ENCODE assay signal across 22 cellular contexts in genomic region chr6:124868476-124868875, GRCh38.
DNase-seq lines count a peak whose midpoint lies in the region; ATAC-seq, FAIRE-seq and TF ChIP-seq lines count a peak whose summit lies in the region.
"Had no signal": no experiment of that assay in that cellular context is flagged by ENCODE, and none has a peak within 500 bp of the region (broad histone marks: within the 10 kb centered on the region; RNA-seq: fewer than 3 reads in every experiment).

No MANE protein-coding gene starts in this region.

- POLR2A ChIA-PET in PC-3 (lab: Charles Lee; ENCODE audit: unreplicated experiment) = no interaction called here

- H3K9ac ChIP-seq in PC-3 (ENCODE audit: low read length) = no peak overlapping the region
- H3K9ac ChIP-seq in keratinocyte (ENCODE audit: control insufficient read depth, extremely low read depth, insufficient read depth, low read length) = no peak overlapping the region
- H3K9ac ChIP-seq: BLaER1 had no signal

- H3K4me1 Mint-ChIP-seq in chondrocyte (ENCODE audit: low read depth) = peaks cover 57% of the 10 kb centered on the region

- BruUV-seq in PC-3 (replicated peaks; lab: Mats Ljungman, UMichigan) = no TSS peak

- peak; percentile 24; the same call in 1 of the 2 replicates for ATAC-seq in PC-3
- ATAC-seq: Panc1 had no signal

- peak overlapping the region; percentile 30 for H3K27ac Mint-ChIP-seq in chondrocyte (ENCODE audit: unreplicated experiment)
- H3K27ac Mint-ChIP-seq: CD4-positive, alpha-beta T cell had no signal

- H3K36me3 ChIP-seq in PC-3 (ENCODE audit: low read depth, low read length) = no peaks in the 10 kb centered on the region
- H3K36me3 ChIP-seq in keratinocyte (ENCODE audit: control insufficient read depth in 2 of 2, extremely low read depth in 1 of 2, insufficient read depth in 2 of 2, low read length in 2 of 2) = no peaks in the 10 kb centered on the region
- H3K36me3 ChIP-seq: BLaER1 had no signal

- TF ChIP-seq CTCF in PC-3 (conservative IDR thresholded peaks at IDR 0.05; ENCODE audit: low read depth, low read length) (no peak), chondrocyte (IDR thresholded peaks at IDR 0.05) (no peak), keratinocyte (optimal IDR thresholded peaks at IDR 0.05 in 1 of 3, IDR thresholded peaks at IDR 0.05 in 1 of 3, conservative IDR thresholded peaks at IDR 0.05 in 1 of 3; ENCODE audit: extremely low read depth in 1 of 3, insufficient read depth in 2 of 3, low read length in 3 of 3) (no peak), lower leg skin (IDR thresholded peaks at IDR 0.05) (no peak)

- no peaks in the 10 kb centered on the region for H3K9me3 Mint-ChIP-seq in chondrocyte (ENCODE audit: low read depth)
- H3K9me3 Mint-ChIP-seq: CD4-positive, alpha-beta T cell had no signal

- dilution Hi-C loops in keratinocyte (cut with MboI; ENCODE audit: extremely low pct_ligation_motif_present, low sequenced_read_pairs) = no loop called here

- H3K9me3 ChIP-seq in PC-3 (ENCODE audit: low read length) (no peaks in the 10 kb centered on the region), keratinocyte (ENCODE audit: control insufficient read depth, low read depth, low read length) (no peaks in the 10 kb centered on the region)
- H3K9me3 ChIP-seq: BLaER1 had no signal

- no peak overlapping the region for H3K4me3 Mint-ChIP-seq in chondrocyte (ENCODE audit: unreplicated experiment)
- H3K4me3 Mint-ChIP-seq: CD4-positive, alpha-beta T cell had no signal

- DNase-seq in ELR (ENCODE audit: low read depth) (peak; percentile 40), PC-3 (peak; percentile 17), chondrocyte (ENCODE audit: low spot score) (no peak), keratinocyte (ENCODE audit: low read depth, low spot score) (no peak), NCI-H345 treated with DMSO at 0.1 percent for 48 hours (lab: John Stamatoyannopoulos, UW; ENCODE audit: unreplicated experiment) (no peak), NCI-H2081 treated with DMSO at 0.1 percent for 48 hours (lab: John Stamatoyannopoulos, UW) (no peak), lower leg skin (ENCODE audit: low spot score in 2 of 2) (no peak)
- DNase-seq in effector CD4-positive, alpha-beta T cell = no peak
- DNase-seq: CD4-positive, alpha-beta T cell; COR-L47; DMS53; GF-D8; Karpas-422; NCI-H2029; NCI-H526 treated with DMSO at 0.1 percent for 48 hours; SHP77 treated with DMSO at 0.1 percent for 48 hours had no signal

- WGBS in lower leg skin, 2 donors = 15 to 25% methylated on average over 1 of the region's 1 CpG

- no peaks in the 10 kb centered on the region for H3K36me3 Mint-ChIP-seq in chondrocyte (ENCODE audit: low read depth)

- H3F3A ChIP-seq in PC-3 (ENCODE audit: low read length, unreplicated experiment) = no peaks in the 10 kb centered on the region

- no peaks in the 10 kb centered on the region for H3K9me1 ChIP-seq in keratinocyte (ENCODE audit: control insufficient read depth, extremely low read depth, insufficient read depth, low read length)

- H3K79me2 ChIP-seq in PC-3 (ENCODE audit: low read length) (no peaks in the 10 kb centered on the region), keratinocyte (ENCODE audit: control insufficient read depth, insufficient read depth, low read length) (no peaks in the 10 kb centered on the region)

- intact Hi-C loops in PC-3 (cut with micrococcal nuclease) (no loop called here), lower leg skin (cut with DNase I; ENCODE audit: low total_unique reads) (loop anchor here (5.0 kb wide), 1 partner anchor 244 kb away; no protein-coding TSS in a partner anchor)

- H3K27ac ChIP-seq in PC-3 (ENCODE audit: low read length) = no peak overlapping the region
- no peak overlapping the region for H3K27ac ChIP-seq in keratinocyte (ENCODE audit: control insufficient read depth, insufficient read depth, low read length)
- H3K27ac ChIP-seq: BLaER1, HL-60, RWPE1 had no signal

- H3K27me3 Mint-ChIP-seq in chondrocyte (ENCODE audit: low read depth) = no peaks in the 10 kb centered on the region

- H3K4me3 ChIP-seq in PC-3 (ENCODE audit: low read length) = no peak overlapping the region
- H3K4me3 ChIP-seq in keratinocyte (ENCODE audit: control insufficient read depth in 2 of 3, extremely low read depth in 1 of 3, insufficient read depth in 2 of 3, low read depth in 1 of 3, low read length in 3 of 3) = no peak overlapping the region
- H3K4me3 ChIP-seq in lower leg skin (ENCODE audit: low read depth, poor library complexity, severe bottlenecking) = no peak overlapping the region
- H3K4me3 ChIP-seq: BLaER1 had no signal

- H3K9me2 ChIP-seq in PC-3 (replicated peaks; ENCODE audit: low read length) = no peaks in the 10 kb centered on the region

- H3K4me2 ChIP-seq in PC-3 (ENCODE audit: low read length) (no peak overlapping the region), keratinocyte (ENCODE audit: control insufficient read depth, extremely low read depth, insufficient read depth, low read depth, low read length) (peak overlapping the region; percentile 12)
- H3K4me2 ChIP-seq: BLaER1 had no signal

- TF ChIP-seq POLR2A in lower leg skin (IDR thresholded peaks at IDR 0.05) = no peak

- H3K4me1 ChIP-seq in PC-3 (ENCODE audit: insufficient read depth, low read length) (no peaks in the 10 kb centered on the region), keratinocyte (ENCODE audit: control insufficient read depth, extremely low read depth, insufficient read depth, low read length) (peaks cover 9% of the 10 kb centered on the region)

- FAIRE-seq in keratinocyte (lab: Jason Lieb, UNC) = peak; percentile 61
- FAIRE-seq: A204.1, GM12891 had no signal

- H3K27me3 ChIP-seq in PC-3 (ENCODE audit: low read length) (no peaks in the 10 kb centered on the region), keratinocyte (ENCODE audit: control insufficient read depth, extremely low read depth, insufficient read depth, low read length) (no peaks in the 10 kb centered on the region)
- H3K27me3 ChIP-seq: BLaER1 had no signal

- H2AFZ ChIP-seq in PC-3 (ENCODE audit: low read length) (no peak overlapping the region), keratinocyte (ENCODE audit: control insufficient read depth, low read length) (no peak overlapping the region)

- H4K20me1 ChIP-seq in PC-3 (ENCODE audit: low read length) = no peaks in the 10 kb centered on the region
- no peaks in the 10 kb centered on the region for H4K20me1 ChIP-seq in keratinocyte (ENCODE audit: control insufficient read depth, extremely low read depth, insufficient read depth, low read length)
- H4K20me1 ChIP-seq: BLaER1 had no signal

- CTCF ChIA-PET in PC-3 (lab: Charles Lee) = no interaction called here

Comparison
In these comparisons a context has a peak if more than half of its experiments do, and no peak if none do; other contexts are left out.
1. DNase-seq: peak in ELR (single experiment) and PC-3 (single experiment); none in chondrocyte (single experiment), keratinocyte (single experiment), NCI-H345 treated with DMSO at 0.1 percent for 48 hours (single experiment), NCI-H2081 treated with DMSO at 0.1 percent for 48 hours (single experiment), effector CD4-positive, alpha-beta T cell (single experiment) and lower leg skin (0 of 2).